In genomic region chrX:48769230-48769629, GRCh38 we compare ENCODE assay signal across 38 cellular contexts. TPM values are rescaled to one million over a fixed set of nuclear protein-coding genes. Genes with fewer than 3 reads are reported as not detected.
"Had no signal": no experiment of that assay in that cellular context is flagged by ENCODE, and none has a peak within 500 bp of the region (broad histone marks: within the 10 kb centered on the region; RNA-seq: fewer than 3 reads in every experiment).

No MANE protein-coding gene starts in this region.

- H3K4me3 ChIP-seq: MG63 had no signal

- DNase-seq: Karpas-422, Kasumi-1, MG63, MM.1S, MV-4-11, NCI-H1048, NCI-H1092, NCI-H1092 treated with DMSO at 0.1 percent for 48 hours, NCI-H1105, NCI-H1105 treated with DMSO at 0.1 percent for 48 hours, NCI-H1417, NCI-H1417 treated with DMSO at 0.1 percent for 48 hours, NCI-H1436, NCI-H1436 treated with DMSO at 0.1 percent for 48 hours, NCI-H146, NCI-H1694, NCI-H1694 treated with DMSO at 0.1 percent for 48 hours, NCI-H187, NCI-H187 treated with DMSO at 0.1 percent for 48 hours, NCI-H1930, NCI-H2029, NCI-H2029 treated with DMSO at 0.1 percent for 48 hours, NCI-H2081, NCI-H2081 treated with DMSO at 0.1 percent for 48 hours, NCI-H2107, NCI-H2171, NCI-H2171 treated with DMSO at 0.1 percent for 48 hours, NCI-H2227 treated with DMSO at 0.1 percent for 48 hours, NCI-H226, NCI-H345, NCI-H446, NCI-H446 treated with DMSO at 0.1 percent for 48 hours, NCI-H510A had no signal

- H3K4me2 ChIP-seq: KMS-11 had no signal

- H3K9me3 ChIP-seq: MG63 had no signal

- H3K27ac ChIP-seq: KMS-11 had no signal

- H3K36me3 ChIP-seq: MG63 had no signal

- H3K9ac ChIP-seq: KMS-11 had no signal

- H3K27me3 ChIP-seq: MG63 had no signal

RNA-seq across cellular contexts. Expression of gene GLOD5, which starts 7.7 kb away (rescaled TPM):
- total RNA-seq: LHCN-M2, M059J, MCF 10A, NCI-H460 had no signal

RNA-seq across cellular contexts. Expression of gene GATA1, which starts 17.2 kb away (rescaled TPM):
- total RNA-seq: LHCN-M2, M059J, MCF 10A, NCI-H460 had no signal

RNA-seq across cellular contexts. Expression of gene ERAS, which starts 57.1 kb away (rescaled TPM):
- total RNA-seq: LHCN-M2, M059J, MCF 10A had no signal
